12 cellular contexts compared by ENCODE assay signal in genomic region chr5:80251636-80252035, GRCh38. TPM values are rescaled to one million over a fixed set of nuclear protein-coding genes. Genes with fewer than 3 reads are reported as not detected.
DNase-seq lines count a peak whose midpoint lies in the region; ATAC-seq lines count a peak whose summit lies in the region.
"Had no signal": no experiment of that assay in that cellular context is flagged by ENCODE, and none has a peak within 500 bp of the region (broad histone marks: within the 10 kb centered on the region; RNA-seq: fewer than 3 reads in every experiment).

No MANE protein-coding gene starts in this region.

- H3K9me3 Mint-ChIP-seq in CD8-positive, alpha-beta memory T cell = peaks cover 0 to 1% (median 0%) of the 10 kb centered on the region in 5 donors
- no peaks in the 10 kb centered on the region for H3K9me3 Mint-ChIP-seq in naive thymus-derived CD8-positive, alpha-beta T cell

- H3K36me3 ChIP-seq in CD8-positive, alpha-beta memory T cell (ENCODE audit: insufficient read depth, low read length) = no peaks in the 10 kb centered on the region
- peaks cover 2% of the 10 kb centered on the region for H3K36me3 ChIP-seq in MG63
- no peaks in the 10 kb centered on the region for H3K36me3 ChIP-seq in adipocyte (ENCODE audit: control insufficient read depth, insufficient read depth, low read length, severe bottlenecking)
- H3K36me3 ChIP-seq: stomach had no signal

- intact Hi-C loops in Right ventricle myocardium superior (cut with DNase I) = no loop called here

- no peak overlapping the region for H3K9ac ChIP-seq in adipocyte (ENCODE audit: low read length)

- no peak overlapping the region for H3K4me3 ChIP-seq in CD8-positive, alpha-beta memory T cell (ENCODE audit: low read length)
- no peak overlapping the region for H3K4me3 ChIP-seq in MG63
- no peak overlapping the region for H3K4me3 ChIP-seq in adipocyte (ENCODE audit: low read length)
- H3K4me3 ChIP-seq: lung, stomach had no signal

- peaks cover 69 to 80% (median 79%) of the 10 kb centered on the region in 3 donors for H3K4me1 Mint-ChIP-seq in CD8-positive, alpha-beta memory T cell
- peaks cover 52 to 83% (median 77%) of the 10 kb centered on the region in 4 donors for H3K4me1 Mint-ChIP-seq in naive thymus-derived CD8-positive, alpha-beta T cell

- H3K27ac ChIP-seq in CD8-positive, alpha-beta memory T cell (ENCODE audit: low read depth, low read length) = no peak overlapping the region
- H3K27ac ChIP-seq: stomach had no signal

- H3K4me1 ChIP-seq in CD8-positive, alpha-beta memory T cell (ENCODE audit: insufficient read depth, low read length) = peaks cover 66% of the 10 kb centered on the region
- peaks cover 34% of the 10 kb centered on the region for H3K4me1 ChIP-seq in adipocyte (ENCODE audit: control insufficient read depth, insufficient read depth, low read length)

- H3K4me3 Mint-ChIP-seq in CD8-positive, alpha-beta memory T cell = peak overlapping the region in 4 of 7 donors; percentile 19 to 99 (median 70)
- H3K4me3 Mint-ChIP-seq in naive thymus-derived CD8-positive, alpha-beta T cell = peak overlapping the region; percentile 87 to 97 (median 94)

- H3K27me3 ChIP-seq in CD8-positive, alpha-beta memory T cell (ENCODE audit: insufficient read depth, low read length, poor library complexity, severe bottlenecking) = no peaks in the 10 kb centered on the region
- no peaks in the 10 kb centered on the region for H3K27me3 ChIP-seq in MG63
- H3K27me3 ChIP-seq in adipocyte (replicated peaks; ENCODE audit: control insufficient read depth, insufficient read depth, low read length) = no peaks in the 10 kb centered on the region
- H3K27me3 ChIP-seq: stomach had no signal

- DNase-seq in CD8-positive, alpha-beta memory T cell = no peak
- DNase-seq in MG63 (peak; percentile 91), adipocyte (ENCODE audit: low read depth) (peak; percentile 27), NCI-H187 (lab: John Stamatoyannopoulos, UW) (no peak), RKO (ENCODE audit: low spot score) (no peak), Right ventricle myocardium superior (no peak)
- peak in 1 of 10 donors; percentile 62 for DNase-seq in naive thymus-derived CD8-positive, alpha-beta T cell
- DNase-seq: activated CD4-positive, alpha-beta T cell treated with anti-CD3 and anti-CD28 coated beads, Interleukin-2, amount 50 U/mL, for 48 hours; NCI-H1417 treated with DMSO at 0.1 percent for 48 hours; NCI-H524; stomach had no signal

- H3K27me3 Mint-ChIP-seq in CD8-positive, alpha-beta memory T cell = peaks cover 0 to 1% of the 10 kb centered on the region in 2 donors
- no peaks in the 10 kb centered on the region for H3K27me3 Mint-ChIP-seq in naive thymus-derived CD8-positive, alpha-beta T cell

- ATAC-seq in naive thymus-derived CD8-positive, alpha-beta T cell = no peak
- ATAC-seq in Right ventricle myocardium superior (ENCODE audit: poor library complexity) = no peak

- no peaks in the 10 kb centered on the region for H3K9me3 ChIP-seq in CD8-positive, alpha-beta memory T cell (ENCODE audit: low read length)
- H3K9me3 ChIP-seq in MG63 = no peaks in the 10 kb centered on the region
- H3K9me3 ChIP-seq in adipocyte (ENCODE audit: control insufficient read depth, low read length) = no peaks in the 10 kb centered on the region
- H3K9me3 ChIP-seq: stomach had no signal

- CTCF ChIA-PET in CD8-positive, alpha-beta memory T cell (lab: Charles Lee) = interaction anchor here (1.0 kb wide), 2 partner anchors 56 to 69 kb away, joined by 3 read pairs; no protein-coding TSS in a partner anchor

- peak overlapping the region in 2 of 8 donors; percentile 10 to 45 for H3K27ac Mint-ChIP-seq in CD8-positive, alpha-beta memory T cell
- peak overlapping the region; percentile 65 to 98 (median 93) for H3K27ac Mint-ChIP-seq in naive thymus-derived CD8-positive, alpha-beta T cell

- peaks cover 0 to 43% (median 13%) of the 10 kb centered on the region in 3 donors for H3K36me3 Mint-ChIP-seq in CD8-positive, alpha-beta memory T cell
- H3K36me3 Mint-ChIP-seq in naive thymus-derived CD8-positive, alpha-beta T cell = peaks cover 18 to 52% (median 20%) of the 10 kb centered on the region in 3 donors

- POLR2A ChIA-PET in CD8-positive, alpha-beta memory T cell (lab: Charles Lee) = interaction anchor here (0.6 kb wide), 2 partner anchors 15 to 71 kb away, joined by 3 read pairs; no protein-coding TSS in a partner anchor
- POLR2A ChIA-PET in naive thymus-derived CD8-positive, alpha-beta T cell (lab: Charles Lee) = interaction anchor here (0.7 to 11.2 kb wide), 13 partner anchors 13 to 132 kb away, joined by 3 to 121 read pairs (median 6); no protein-coding TSS in a partner anchor

RNA-seq across cellular contexts. Expression of gene SERINC5, which starts 4.2 kb away (rescaled TPM):
- total RNA-seq in CD8-positive, alpha-beta memory T cell = 10 to 100 TPM; 32.9 to 33.3 TPM
- polyA plus RNA-seq in CD8-positive, alpha-beta memory T cell = 13.7 TPM
- 4.8 and 5.5 TPM in 2 replicates for total RNA-seq in MG63 (2014; rRNA removed; shearing (Covaris generic); ENCODE audit: low replicate concordance)
- 100 to 1,000 TPM; 182 to 186 TPM for total RNA-seq in naive thymus-derived CD8-positive, alpha-beta T cell
- polyA plus RNA-seq in naive thymus-derived CD8-positive, alpha-beta T cell = 10 to 100 TPM; 21.8 to 30.6 (median 24.1) TPM
- 10.7 TPM for total RNA-seq in Right ventricle myocardium superior

Comparison
In these comparisons a context has a peak if more than half of its experiments do, and no peak if none do; other contexts are left out.
1. DNase-seq: peak in MG63 (single experiment) and adipocyte (single experiment); none in CD8-positive, alpha-beta memory T cell (0 of 5), NCI-H187 (0 of 2), RKO (single experiment) and Right ventricle myocardium superior (single experiment).
2. RNA of gene SERINC5, which starts 4.2 kb away (total RNA-seq): 182 to 186 TPM in naive thymus-derived CD8-positive, alpha-beta T cell; 32.9 to 33.3 TPM in CD8-positive, alpha-beta memory T cell, 10.7 TPM in Right ventricle myocardium superior (single experiment) and 4.8 to 5.5 TPM in MG63; every median in the first group is over 4 times any median in the second.